ENCODE assay signal across 8 cellular contexts in the genomic region with DNA sequence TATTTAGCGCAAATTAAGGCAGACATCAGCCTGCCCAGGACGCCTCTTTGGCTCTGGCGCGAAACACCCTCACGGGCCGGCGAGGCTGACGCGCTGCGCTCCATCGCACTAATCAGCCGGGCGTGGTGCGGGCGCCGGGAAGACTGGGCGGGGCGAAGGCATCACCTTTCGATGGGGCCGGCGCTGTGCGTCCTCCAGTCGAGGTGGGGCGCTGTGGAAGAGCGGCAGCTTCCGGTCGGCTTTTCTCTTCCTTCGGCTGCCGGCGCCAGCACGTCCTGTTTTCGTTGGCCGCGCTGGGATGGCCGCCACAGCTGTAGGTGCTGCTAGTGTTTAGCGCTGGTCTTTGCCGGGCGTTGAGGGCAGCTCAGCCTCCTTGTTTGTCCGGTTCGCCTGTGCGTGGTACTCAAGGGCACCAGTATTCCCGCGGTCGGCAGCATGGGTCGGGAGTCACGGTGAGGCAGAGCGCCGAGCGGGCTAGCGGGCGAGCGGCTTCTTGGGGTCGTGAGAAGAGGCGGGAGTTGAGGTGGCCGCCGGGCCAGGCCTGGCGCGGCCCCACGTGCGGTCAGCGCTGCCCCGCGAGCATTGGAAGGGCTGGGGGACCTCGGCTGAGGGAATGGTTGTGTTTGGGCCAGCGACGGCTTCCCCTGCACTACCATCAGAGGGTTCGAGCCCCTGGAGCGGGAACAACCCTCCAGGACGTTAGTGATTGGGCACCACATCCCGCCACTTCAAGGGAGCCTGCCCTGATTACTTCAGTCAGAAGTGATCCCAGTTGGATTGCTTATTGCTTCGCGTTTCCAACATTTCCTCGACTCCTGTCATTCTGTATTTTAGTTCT. TPM values are rescaled to one million over a fixed set of nuclear protein-coding genes. Genes with fewer than 3 reads are reported as not detected.
DNase-seq lines count a peak whose midpoint lies in the region; ATAC-seq and TF ChIP-seq lines count a peak whose summit lies in the region.

A gene with protein sequence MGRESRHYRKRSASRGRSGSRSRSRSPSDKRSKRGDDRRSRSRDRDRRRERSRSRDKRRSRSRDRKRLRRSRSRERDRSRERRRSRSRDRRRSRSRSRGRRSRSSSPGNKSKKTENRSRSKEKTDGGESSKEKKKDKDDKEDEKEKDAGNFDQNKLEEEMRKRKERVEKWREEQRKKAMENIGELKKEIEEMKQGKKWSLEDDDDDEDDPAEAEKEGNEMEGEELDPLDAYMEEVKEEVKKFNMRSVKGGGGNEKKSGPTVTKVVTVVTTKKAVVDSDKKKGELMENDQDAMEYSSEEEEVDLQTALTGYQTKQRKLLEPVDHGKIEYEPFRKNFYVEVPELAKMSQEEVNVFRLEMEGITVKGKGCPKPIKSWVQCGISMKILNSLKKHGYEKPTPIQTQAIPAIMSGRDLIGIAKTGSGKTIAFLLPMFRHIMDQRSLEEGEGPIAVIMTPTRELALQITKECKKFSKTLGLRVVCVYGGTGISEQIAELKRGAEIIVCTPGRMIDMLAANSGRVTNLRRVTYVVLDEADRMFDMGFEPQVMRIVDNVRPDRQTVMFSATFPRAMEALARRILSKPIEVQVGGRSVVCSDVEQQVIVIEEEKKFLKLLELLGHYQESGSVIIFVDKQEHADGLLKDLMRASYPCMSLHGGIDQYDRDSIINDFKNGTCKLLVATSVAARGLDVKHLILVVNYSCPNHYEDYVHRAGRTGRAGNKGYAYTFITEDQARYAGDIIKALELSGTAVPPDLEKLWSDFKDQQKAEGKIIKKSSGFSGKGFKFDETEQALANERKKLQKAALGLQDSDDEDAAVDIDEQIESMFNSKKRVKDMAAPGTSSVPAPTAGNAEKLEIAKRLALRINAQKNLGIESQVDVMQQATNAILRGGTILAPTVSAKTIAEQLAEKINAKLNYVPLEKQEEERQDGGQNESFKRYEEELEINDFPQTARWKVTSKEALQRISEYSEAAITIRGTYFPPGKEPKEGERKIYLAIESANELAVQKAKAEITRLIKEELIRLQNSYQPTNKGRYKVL (plus strand): TSS at position 276 of the 838 bp plus-strand sequence. CDS start 160 bp downstream, at position 436.

- H3K36me3 Mint-ChIP-seq in activated CD4-positive, alpha-beta T cell treated with anti-CD3 and anti-CD28 coated beads for 36 hours (ENCODE audit: low read depth): peaks cover 3% of the 10 kb centered on the region

- peaks cover under 1% of the 10 kb centered on the region for H3K36me3 ChIP-seq in BE2C

- peak within 1 kb of the TSS; percentile 73 for H3K27ac ChIP-seq in layer of hippocampus (ENCODE audit: low read depth, low read length)

- peak; percentile 97 for ATAC-seq in HG03439 (IDR thresholded peaks at IDR 0.05; ENCODE audit: unreplicated experiment)
- ATAC-seq in activated CD4-positive, alpha-beta T cell treated with anti-CD3 and anti-CD28 coated beads for 36 hours: peak; percentile 99

- POLR2A ChIA-PET in activated CD4-positive, alpha-beta T cell treated with anti-CD3 and anti-CD28 coated beads for 36 hours (lab: Charles Lee): interaction anchor here (0.6 to 2.9 kb wide), 5 partner anchors 19 to 530 kb away, joined by 3 to 19 read pairs (median 4); a partner anchor contains a TSS

- intact Hi-C loops in activated CD4-positive, alpha-beta T cell treated with anti-CD3 and anti-CD28 coated beads for 36 hours (cut with DNase I, micrococcal nuclease): loop anchor here (1.0 to 2.0 kb wide), 11 partner anchors 20 to 753 kb away; a partner anchor contains a TSS

- TF ChIP-seq CTCF in BE2C (IDR thresholded peaks at IDR 0.05; ENCODE audit: low read depth, low read length) (peak; percentile 68), choroid plexus epithelial cell (conservative IDR thresholded peaks at IDR 0.05; ENCODE audit: low read depth, low read length) (peak; percentile 78)

- peaks cover 4% of the 10 kb centered on the region for H3K4me1 ChIP-seq in BE2C

- H3K4me3 Mint-ChIP-seq in activated CD4-positive, alpha-beta T cell treated with anti-CD3 and anti-CD28 coated beads for 36 hours: peak within 1 kb of the TSS; percentile 94

- DNase-seq in BE2C: peak; percentile 97
- DNase-seq in NCI-H510A treated with DMSO at 0.1 percent for 48 hours (lab: John Stamatoyannopoulos, UW): peak; percentile 72
- DNase-seq in activated CD4-positive, alpha-beta T cell treated with anti-CD3 and anti-CD28 coated beads for 36 hours: peak; percentile 98
- peak; percentile 95 for DNase-seq in choroid plexus epithelial cell (ENCODE audit: low read depth)
- peak; percentile 90 to 92 for DNase-seq in stimulated activated CD4-positive, alpha-beta T cell treated with anti-CD3 and anti-CD28 coated beads, Interleukin-1b, Interleukin-23, amount 100 ng/mL, for 4 hours (ENCODE audit: low read depth in 2 of 2)

- peaks cover 29% of the 10 kb centered on the region for H3K4me1 Mint-ChIP-seq in activated CD4-positive, alpha-beta T cell treated with anti-CD3 and anti-CD28 coated beads for 36 hours

- no peaks in the 10 kb centered on the region for H3K9me3 Mint-ChIP-seq in activated CD4-positive, alpha-beta T cell treated with anti-CD3 and anti-CD28 coated beads for 36 hours (ENCODE audit: low read depth)

- H3K4me3 ChIP-seq in BE2C (ENCODE audit: low read depth, low read length) (peak within 1 kb of the TSS; percentile 100), choroid plexus epithelial cell (ENCODE audit: low read depth, low read length) (peak within 1 kb of the TSS; percentile 100)

- no peaks in the 10 kb centered on the region for H3K27me3 ChIP-seq in BE2C
- no peaks in the 10 kb centered on the region for H3K27me3 ChIP-seq in layer of hippocampus (ENCODE audit: control insufficient read depth, insufficient read depth, low read length)

- H3K9me3 ChIP-seq in BE2C: no peaks in the 10 kb centered on the region

- H3K27ac Mint-ChIP-seq in activated CD4-positive, alpha-beta T cell treated with anti-CD3 and anti-CD28 coated beads for 36 hours: peak within 1 kb of the TSS; percentile 89

- no peaks in the 10 kb centered on the region for H3K27me3 Mint-ChIP-seq in activated CD4-positive, alpha-beta T cell treated with anti-CD3 and anti-CD28 coated beads for 36 hours

- peak; percentile 91 for TF ChIP-seq POLR2A in GM19193 (IDR thresholded peaks at IDR 0.05; ENCODE audit: extremely low read depth, insufficient read depth, insufficient read length)

- CTCF ChIA-PET in activated CD4-positive, alpha-beta T cell treated with anti-CD3 and anti-CD28 coated beads for 36 hours (lab: Charles Lee): interaction anchor here (0.7 to 4.4 kb wide), 8 partner anchors 15 to 172 kb away, joined by 3 to 50 read pairs (median 4); a partner anchor contains a TSS

RNA-seq across cellular contexts. Expression of the gene that starts here (rescaled TPM):
- 32.7 TPM for polyA plus RNA-seq in BE2C (2012; ENCODE audit: insufficient read depth, insufficient read length, low read depth)
- total RNA-seq in activated CD4-positive, alpha-beta T cell treated with anti-CD3 and anti-CD28 coated beads for 36 hours: 10 to 100 TPM; 63.5 to 86.7 TPM

Comparison
In these comparisons a context has a peak if more than half of its experiments do, and no peak if none do; other contexts are left out.
1. Peak in every context shown above with its lines: DNase-seq, ATAC-seq, H3K4me3 ChIP-seq and H3K27ac ChIP-seq.